In genomic region chr1:200181861-200182260, GRCh38 we compare ENCODE assay signal across 16 cellular contexts.
DNase-seq lines count a peak whose midpoint lies in the region; ATAC-seq and TF ChIP-seq lines count a peak whose summit lies in the region.
"Had no signal": no experiment of that assay in that cellular context is flagged by ENCODE, and none has a peak within 500 bp of the region (broad histone marks: within the 10 kb centered on the region; RNA-seq: fewer than 3 reads in every experiment).

No MANE protein-coding gene starts in this region.

- H3K4me3 ChIP-seq in mammary epithelial cell (replicated peaks in 1 of 3; ENCODE audit: insufficient read depth in 1 of 3, low read depth in 2 of 3, low read length in 3 of 3), result no peak overlapping the region
- no peak overlapping the region for H3K4me3 ChIP-seq in breast epithelium
- H3K4me3 ChIP-seq in Caco-2 (ENCODE audit: low read depth, low read length), result no peak overlapping the region
- no peak overlapping the region for H3K4me3 ChIP-seq in transverse colon
- H3K4me3 ChIP-seq: BLaER1, K562 had no signal

- dilution Hi-C loops in mammary epithelial cell (cut with HindIII; ENCODE audit: low sequenced_read_pairs), result no loop called here

- CTCF ChIA-PET in mammary epithelial cell (lab: Charles Lee; ENCODE audit: low non-redundant PET) (no interaction called here), RWPE1 (lab: Yijun Ruan, JAX) (interaction anchor here (0.5 to 1.2 kb wide), 4 partner anchors 8 to 307 kb away, joined by 3 to 7 read pairs (median 4); no protein-coding TSS in a partner anchor), Caco-2 (lab: Charles Lee) (no interaction called here)

- intact Hi-C loops in mammary epithelial cell (cut with micrococcal nuclease), result no loop called here
- intact Hi-C loops in breast epithelium (cut with DNase I; ENCODE audit: low total_unique reads), result loop anchor here (5.0 kb wide), 1 partner anchor 1370 kb away; no protein-coding TSS in a partner anchor
- intact Hi-C loops in Caco-2 (cut with micrococcal nuclease; ENCODE audit: unreplicated experiment), result no loop called here
- intact Hi-C loops in transverse colon (cut with DNase I; ENCODE audit: low total_unique reads), result no loop called here

- ATAC-seq in foreskin keratinocyte, result no peak
- ATAC-seq: K562 had no signal

- no peaks in the 10 kb centered on the region for H3K36me3 Mint-ChIP-seq in Caco-2 (ENCODE audit: insufficient read depth, unreplicated experiment)
- H3K36me3 Mint-ChIP-seq: CD4-positive, alpha-beta memory T cell had no signal

- no peak for TF ChIP-seq EP300 in transverse colon (IDR thresholded peaks at IDR 0.05; ENCODE audit: low read depth)

- H3K4me1 Mint-ChIP-seq in Caco-2 (ENCODE audit: low read depth, unreplicated experiment), result no peaks in the 10 kb centered on the region
- H3K4me1 Mint-ChIP-seq: H9 had no signal

- WGBS in mammary epithelial cell (ENCODE audit: low coverage, missing lambda C conversion rate), result 67% methylated on average over 3 of the region's 3 CpGs
- 75% methylated on average over 3 of the region's 3 CpGs; no CpG with 5 or more reads in 1 of the 2 donors for WGBS in transverse colon (ENCODE audit: low coverage in 1 of 2), 2 donors

- peak; percentile 59 for DNase-seq in mammary epithelial cell
- no peak for DNase-seq in breast epithelium (ENCODE audit: low spot score in 2 of 2)
- peak; percentile 39 for DNase-seq in RWPE1 (ENCODE audit: low spot score)
- DNase-seq in foreskin keratinocyte, result peak; percentile 64 to 85
- no peak for DNase-seq in Caco-2
- no peak for DNase-seq in germinal center (ENCODE audit: low spot score)
- no peak for DNase-seq in transverse colon
- DNase-seq: Calu3; CD4-positive, alpha-beta memory T cell; DMS53; DND-41; H9 had no signal

- peaks cover 18% of the 10 kb centered on the region for H3K9me3 Mint-ChIP-seq in Caco-2 (ENCODE audit: unreplicated experiment)

- no peak overlapping the region for H3K27ac ChIP-seq in mammary epithelial cell (ENCODE audit: insufficient read depth, low read depth, low read length)
- no peak overlapping the region for H3K27ac ChIP-seq in breast epithelium
- no peak overlapping the region for H3K27ac ChIP-seq in RWPE1
- no peak overlapping the region for H3K27ac ChIP-seq in foreskin keratinocyte
- H3K27ac ChIP-seq in transverse colon, result no peak overlapping the region
- H3K27ac ChIP-seq: 22Rv1, BLaER1 had no signal

- no peak overlapping the region for H3K9ac ChIP-seq in mammary epithelial cell (ENCODE audit: insufficient read depth, low read length)
- H3K9ac ChIP-seq: BLaER1 had no signal

- no peak overlapping the region for H2AFZ ChIP-seq in mammary epithelial cell (ENCODE audit: low read depth, low read length)

- H3K27ac Mint-ChIP-seq in Caco-2 (ENCODE audit: unreplicated experiment), result no peak overlapping the region
- H3K27ac Mint-ChIP-seq: CD4-positive, alpha-beta memory T cell had no signal

- POLR2A ChIA-PET in RWPE1 (lab: Yijun Ruan, JAX; ENCODE audit: low non-redundant PET) (no interaction called here), Caco-2 (lab: Charles Lee) (no interaction called here)

- TF ChIP-seq CTCF in mammary epithelial cell (conservative IDR thresholded peaks at IDR 0.05 in 1 of 2, IDR thresholded peaks at IDR 0.05 in 1 of 2; ENCODE audit: extremely low read depth in 1 of 2, insufficient read depth in 1 of 2, low read depth in 1 of 2, low read length in 2 of 2), result no peak
- TF ChIP-seq CTCF in breast epithelium (IDR thresholded peaks at IDR 0.05), result no peak
- no peak for TF ChIP-seq CTCF in RWPE1 (conservative IDR thresholded peaks at IDR 0.05; ENCODE audit: low read depth)
- TF ChIP-seq CTCF in foreskin keratinocyte (conservative IDR thresholded peaks at IDR 0.05), result no peak
- no peak for TF ChIP-seq CTCF in Caco-2 (IDR thresholded peaks at IDR 0.05; ENCODE audit: insufficient read depth in 1 of 2, low read depth in 1 of 2, low read length in 1 of 2, severe bottlenecking in 1 of 2, unreplicated experiment in 1 of 2)
- no peak for TF ChIP-seq CTCF in transverse colon (IDR thresholded peaks at IDR 0.05)

- peaks cover 24% of the 10 kb centered on the region for H3K4me1 ChIP-seq in mammary epithelial cell (ENCODE audit: insufficient read depth, low read length)
- no peaks in the 10 kb centered on the region for H3K4me1 ChIP-seq in breast epithelium
- H3K4me1 ChIP-seq in foreskin keratinocyte, result peaks cover 11% of the 10 kb centered on the region
- H3K4me1 ChIP-seq in Caco-2, result no peaks in the 10 kb centered on the region
- H3K4me1 ChIP-seq in transverse colon, result peaks cover 0 to 10% (median 3%) of the 10 kb centered on the region in 4 donors

- H3K9me3 ChIP-seq in mammary epithelial cell (replicated peaks; ENCODE audit: insufficient read depth, low read length), result no peaks in the 10 kb centered on the region
- no peaks in the 10 kb centered on the region for H3K9me3 ChIP-seq in breast epithelium
- H3K9me3 ChIP-seq in Caco-2, result no peaks in the 10 kb centered on the region
- no peaks in the 10 kb centered on the region for H3K9me3 ChIP-seq in transverse colon

- TF ChIP-seq POLR2A in breast epithelium (IDR thresholded peaks at IDR 0.05) (no peak), transverse colon (IDR thresholded peaks at IDR 0.05) (no peak)

- no peaks in the 10 kb centered on the region for H3K27me3 Mint-ChIP-seq in Caco-2 (ENCODE audit: insufficient read depth, unreplicated experiment)

- H4K20me1 ChIP-seq in mammary epithelial cell (ENCODE audit: insufficient read depth, low read length), result no peaks in the 10 kb centered on the region
- H4K20me1 ChIP-seq: BLaER1 had no signal

- no peak overlapping the region for H3K4me3 Mint-ChIP-seq in Caco-2 (ENCODE audit: unreplicated experiment)
- H3K4me3 Mint-ChIP-seq: CD14-positive monocyte; CD4-positive, alpha-beta memory T cell; H9 had no signal

- in situ Hi-C loops in mammary epithelial cell (cut with MboI; ENCODE audit: low sequenced_read_pairs in 2 of 2) (no loop called here), transverse colon (cut with MboI; ENCODE audit: low pct_ligation_motif_present in 1 of 4, low pct_unique_long_range_greater_than_20kb in 1 of 4, low sequenced_read_pairs in 3 of 4) (no loop called here)

- no peaks in the 10 kb centered on the region for H3K79me2 ChIP-seq in mammary epithelial cell (ENCODE audit: insufficient read depth, low read length)

- no peaks in the 10 kb centered on the region for H3K36me3 ChIP-seq in mammary epithelial cell (ENCODE audit: insufficient read depth, low read length)
- H3K36me3 ChIP-seq in breast epithelium, result no peaks in the 10 kb centered on the region
- H3K36me3 ChIP-seq in Caco-2 (ENCODE audit: control insufficient read depth, insufficient read depth, low read length), result no peaks in the 10 kb centered on the region
- no peaks in the 10 kb centered on the region for H3K36me3 ChIP-seq in transverse colon
- H3K36me3 ChIP-seq: BLaER1 had no signal

- no TSS peak for BruUV-seq in mammary epithelial cell (replicated peaks; lab: Mats Ljungman, UMichigan)
- BruUV-seq in Caco-2 (replicated peaks; lab: Mats Ljungman, UMichigan), result no TSS peak

- H3K27me3 ChIP-seq in mammary epithelial cell (ENCODE audit: insufficient read depth, low read length) (no peaks in the 10 kb centered on the region), breast epithelium (no peaks in the 10 kb centered on the region), foreskin keratinocyte (no peaks in the 10 kb centered on the region), Caco-2 (replicated peaks; ENCODE audit: control insufficient read depth, insufficient read depth, low read length) (no peaks in the 10 kb centered on the region), transverse colon (no peaks in the 10 kb centered on the region)
- H3K27me3 ChIP-seq: BLaER1 had no signal

- H3K4me2 ChIP-seq in mammary epithelial cell (ENCODE audit: insufficient read depth, low read depth, low read length), result no peak overlapping the region
- H3K4me2 ChIP-seq: BLaER1 had no signal

Comparison
In these comparisons a context has a peak if more than half of its experiments do, and no peak if none do; other contexts are left out.
1. DNase-seq: peak in mammary epithelial cell (single experiment), RWPE1 (single experiment) and foreskin keratinocyte (2 of 2); none in breast epithelium (0 of 2), Caco-2 (0 of 2), germinal center (single experiment) and transverse colon (single experiment).